16 cellular contexts compared by ENCODE assay signal in the genomic region with DNA sequence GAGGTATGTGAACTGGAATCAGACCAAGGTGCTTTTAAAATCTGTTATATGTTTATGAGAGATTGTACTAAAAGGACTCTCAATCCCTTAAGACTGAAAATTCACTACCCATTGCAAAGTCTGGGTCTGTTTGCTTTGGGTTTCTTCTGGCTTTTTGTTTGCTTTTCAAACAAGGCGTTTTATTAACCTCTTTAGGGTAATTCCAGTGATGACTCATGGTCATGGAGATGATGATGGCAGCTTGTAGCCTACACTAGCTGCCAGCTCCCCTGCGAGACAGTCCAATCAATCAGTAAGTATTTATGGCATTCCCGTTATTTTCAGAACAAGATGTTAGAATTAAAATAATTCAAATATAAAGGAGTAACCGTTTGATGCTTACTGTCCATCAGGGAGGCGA.
A peak's percentile ranks its signal among the peaks of the same experiment; 100 is the strongest.
DNase-seq lines count a peak whose midpoint lies in the region; ATAC-seq, FAIRE-seq and TF ChIP-seq lines count a peak whose summit lies in the region.
"Had no signal": no experiment of that assay in that cellular context is flagged by ENCODE, and none has a peak within 500 bp of the region (broad histone marks: within the 10 kb centered on the region; RNA-seq: fewer than 3 reads in every experiment).

No MANE protein-coding gene starts in this region.

- TF ChIP-seq CTCF in brain microvascular endothelial cell (IDR thresholded peaks at IDR 0.05; ENCODE audit: low read depth, low read length, missing control alignments), result no peak

- no peaks in the 10 kb centered on the region for H3K9me3 ChIP-seq in small intestine (ENCODE audit: control insufficient read depth, low read depth)
- H3K9me3 ChIP-seq: SK-N-SH had no signal

- no peak overlapping the region for H3K27ac Mint-ChIP-seq in stimulated activated effector memory CD8-positive, alpha-beta T cell treated with anti-CD3 and anti-CD28 coated beads, Interleukin-12 subunit alpha, Interleukin-12 subunit beta, amount 100 ng/mL, for 72 hours

- H3K36me3 Mint-ChIP-seq in stimulated activated effector memory CD8-positive, alpha-beta T cell treated with anti-CD3 and anti-CD28 coated beads, Interleukin-12 subunit alpha, Interleukin-12 subunit beta, amount 100 ng/mL, for 72 hours, result no peaks in the 10 kb centered on the region

- no peaks in the 10 kb centered on the region for H3K9me3 Mint-ChIP-seq in stimulated activated effector memory CD8-positive, alpha-beta T cell treated with anti-CD3 and anti-CD28 coated beads, Interleukin-12 subunit alpha, Interleukin-12 subunit beta, amount 100 ng/mL, for 72 hours

- H3K4me1 Mint-ChIP-seq in stimulated activated effector memory CD8-positive, alpha-beta T cell treated with anti-CD3 and anti-CD28 coated beads, Interleukin-12 subunit alpha, Interleukin-12 subunit beta, amount 100 ng/mL, for 72 hours, result no peaks in the 10 kb centered on the region

- H3K36me3 ChIP-seq in brain microvascular endothelial cell (replicated peaks) (no peaks in the 10 kb centered on the region), small intestine (ENCODE audit: control insufficient read depth in 2 of 2, insufficient read depth in 2 of 2, low read length in 2 of 2) (no peaks in the 10 kb centered on the region)

- H3K4me1 ChIP-seq in small intestine (ENCODE audit: control insufficient read depth in 2 of 2, insufficient read depth in 1 of 2, low read depth in 1 of 2, low read length in 1 of 2), result no peaks in the 10 kb centered on the region

- no peak for FAIRE-seq in small intestine (lab: Jason Lieb, UNC)
- FAIRE-seq: HepG2 had no signal

- DNase-seq in NCI-H345 (lab: John Stamatoyannopoulos, UW), result peak; percentile 4
- no peak for DNase-seq in NCI-H345 treated with DMSO at 0.1 percent for 48 hours (lab: John Stamatoyannopoulos, UW; ENCODE audit: unreplicated experiment)
- DNase-seq in HuH-7 (ENCODE audit: low spot score), result peak; percentile 12
- DNase-seq in brain microvascular endothelial cell, result peak; percentile 2
- DNase-seq in small intestine, result peak; percentile 0
- DNase-seq in islet precursor cell, result no peak
- DNase-seq in UCSD-AML1 (lab: John Stamatoyannopoulos, UW; ENCODE audit: unreplicated experiment), result no peak
- no peak for DNase-seq in stimulated activated effector memory CD8-positive, alpha-beta T cell treated with anti-CD3 and anti-CD28 coated beads, Interleukin-12 subunit alpha, Interleukin-12 subunit beta, amount 100 ng/mL, for 72 hours (ENCODE audit: low spot score in 2 of 2)
- DNase-seq: 8988T, H7, NCI-H1930, NCI-H524 treated with DMSO at 0.1 percent for 48 hours, SK-N-SH had no signal

- no peak overlapping the region for H3K4me3 Mint-ChIP-seq in stimulated activated effector memory CD8-positive, alpha-beta T cell treated with anti-CD3 and anti-CD28 coated beads, Interleukin-12 subunit alpha, Interleukin-12 subunit beta, amount 100 ng/mL, for 72 hours

- WGBS in small intestine, 3 donors, result 43 to 70% (median 51%) methylated on average over 5 of the region's 5 CpGs

- in situ Hi-C loops in brain microvascular endothelial cell (cut with HindIII; ENCODE audit: low pct_ligation_motif_present, low sequenced_read_pairs), result no loop called here

- H3K27me3 ChIP-seq in brain microvascular endothelial cell (replicated peaks), result no peaks in the 10 kb centered on the region
- no peaks in the 10 kb centered on the region for H3K27me3 ChIP-seq in small intestine (ENCODE audit: control insufficient read depth in 2 of 2, insufficient read depth in 2 of 2, low read length in 2 of 2)

- H3K27ac ChIP-seq in brain microvascular endothelial cell (no peak overlapping the region), small intestine (ENCODE audit: low read depth in 1 of 2, low read length in 1 of 2) (no peak overlapping the region)
- H3K27ac ChIP-seq: C4-2B had no signal

- no peak overlapping the region for H3K4me3 ChIP-seq in brain microvascular endothelial cell (ENCODE audit: low read depth, low read length)
- H3K4me3 ChIP-seq in small intestine (ENCODE audit: low read depth in 1 of 2, low read length in 2 of 2), result no peak overlapping the region

- ATAC-seq in stimulated activated effector memory CD8-positive, alpha-beta T cell treated with anti-CD3 and anti-CD28 coated beads, Interleukin-12 subunit alpha, Interleukin-12 subunit beta, amount 100 ng/mL, for 72 hours, result no peak
- ATAC-seq: HepG2, Right ventricle myocardium inferior had no signal

Comparison
In these comparisons a context has a peak if more than half of its experiments do, and no peak if none do; other contexts are left out.
1. DNase-seq: peak in NCI-H345 (single experiment), HuH-7 (single experiment), brain microvascular endothelial cell (single experiment) and small intestine (single experiment); none in NCI-H345 treated with DMSO at 0.1 percent for 48 hours (single experiment), islet precursor cell (single experiment), UCSD-AML1 (single experiment) and stimulated activated effector memory CD8-positive, alpha-beta T cell treated with anti-CD3 and anti-CD28 coated beads, Interleukin-12 subunit alpha, Interleukin-12 subunit beta, amount 100 ng/mL, for 72 hours (0 of 2).